Comparison of ENCODE assay signal across 29 cellular contexts in the genomic region with DNA sequence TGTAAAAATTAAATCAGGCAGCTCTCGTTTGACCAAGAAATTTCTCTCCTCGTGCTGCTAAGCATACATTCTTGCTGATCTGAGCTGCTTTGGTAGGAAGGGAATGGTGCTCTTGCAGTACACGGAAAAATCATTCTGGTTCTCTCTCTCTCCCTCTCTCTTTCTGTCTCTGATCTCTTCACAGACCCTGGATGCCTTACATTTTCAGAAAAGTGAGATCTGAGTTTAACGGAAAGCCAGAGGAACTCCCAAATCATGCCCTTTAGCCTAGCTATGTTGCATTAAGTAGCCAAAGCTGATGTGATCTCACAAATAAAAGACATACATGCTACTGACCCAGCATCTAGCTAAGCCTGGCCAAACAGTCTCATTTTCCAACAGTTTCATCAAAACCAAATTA. TPM values are rescaled to one million over a fixed set of nuclear protein-coding genes. Genes with fewer than 3 reads are reported as not detected.
"Had no signal": no experiment of that assay in that cellular context is flagged by ENCODE, and none has a peak within 500 bp of the region (broad histone marks: within the 10 kb centered on the region; RNA-seq: fewer than 3 reads in every experiment).

No MANE protein-coding gene starts in this region.

- H3K27ac Mint-ChIP-seq: dendritic cell treated with granulocyte-macrophage colony-stimulating factor and Interleukin-4, amounts not matched to agents 40 ng/mL and 50 ng/mL, for 4 days; effector memory CD8-positive, alpha-beta T cell; endodermal cell; mesothelial cell of epicardium had no signal

- H3K9me3 Mint-ChIP-seq: dendritic cell treated with granulocyte-macrophage colony-stimulating factor and Interleukin-4, amounts not matched to agents 40 ng/mL and 50 ng/mL, for 4 days; endodermal cell; mesothelial cell of epicardium had no signal

- H3K4me3 Mint-ChIP-seq: dendritic cell treated with granulocyte-macrophage colony-stimulating factor and Interleukin-4, amounts not matched to agents 40 ng/mL and 50 ng/mL, for 4 days; effector memory CD8-positive, alpha-beta T cell; endodermal cell; mesothelial cell of epicardium had no signal

- H3K4me3 ChIP-seq: colonic mucosa, esophagus squamous epithelium, gastrocnemius medialis, heart right ventricle, left ventricle myocardium inferior, lower lobe of right lung had no signal

- DNase-seq: colonic mucosa; cortex of kidney; effector CD8-positive, alpha-beta T cell; effector memory CD8-positive, alpha-beta T cell; endodermal cell; erythroblast; esophagus squamous epithelium; foreskin fibroblast; foreskin melanocyte; gastrocnemius medialis; glutamatergic neuron; head of caudate nucleus; heart right ventricle; hippocampal formation; kidney; kidney glomerular epithelial cell; left colon; left ventricle myocardium inferior; lower lobe of right lung; mesenchymal stem cell had no signal

- H3K36me3 Mint-ChIP-seq: mesothelial cell of epicardium had no signal

RNA-seq across cellular contexts. Expression of a gene that starts 4.0 kb away (rescaled TPM):
- total RNA-seq: chondrocyte, dermis microvascular lymphatic vessel endothelial cell, esophagus mucosa, gastrocnemius medialis, glomerular endothelial cell, heart right ventricle, left colon, left lobe of liver, left ventricle myocardium inferior, lower lobe of right lung, lung microvascular endothelial cell, mesenteric fat pad had no signal
